8 cellular contexts compared by ENCODE assay signal in genomic region chr1:119647734-119648619, GRCh38. TPM values are rescaled to one million over a fixed set of nuclear protein-coding genes. Genes with fewer than 3 reads are reported as not detected.
DNase-seq lines count a peak whose midpoint lies in the region; ATAC-seq, FAIRE-seq and TF ChIP-seq lines count a peak whose summit lies in the region.

Gene ZNF697, minus strand, starts transcription at chr1:119648266. Its CDS starts 22,166 bp downstream, at chr1:119626100.

- TF ChIP-seq CTCF in A549 (IDR thresholded peaks at IDR 0.05): no peak

- CTCF ChIA-PET in A549 (lab: Yijun Ruan, JAX): interaction anchor here (1.0 to 6.1 kb wide), 7 partner anchors 11 to 36 kb away, joined by 3 to 36 read pairs (median 8); no protein-coding TSS in a partner anchor

- H3K4me3 ChIP-seq in A549: peak within 1 kb of the TSS; percentile 94

- peaks cover 22% of the 10 kb centered on the region; the same call in 2 of the 3 replicates for H3K4me1 ChIP-seq in A549

- peak within 1 kb of the TSS; percentile 98 for H3K4me2 ChIP-seq in A549

- TF ChIP-seq RAD21 in A549 (conservative IDR thresholded peaks at IDR 0.05 in 1 of 2, IDR thresholded peaks at IDR 0.05 in 1 of 2): no peak

- FAIRE-seq in A549 (lab: Jason Lieb, UNC): no peak

- POLR2A ChIA-PET in A549 (lab: Yijun Ruan, JAX): interaction anchor here (0.7 to 1.7 kb wide), 4 partner anchors 12 to 172 kb away, joined by 3 to 9 read pairs (median 4); no protein-coding TSS in a partner anchor

- no peaks in the 10 kb centered on the region for H3K9me3 ChIP-seq in A549

- no peak for TF ChIP-seq EP300 in A549 (IDR thresholded peaks at IDR 0.05)

- intact Hi-C loops in left colon (cut with DNase I, micrococcal nuclease): no loop called here

- H3K27ac ChIP-seq in A549: peak within 1 kb of the TSS; percentile 92 to 99

- TF ChIP-seq POLR2A in A549 (IDR thresholded peaks at IDR 0.05; ENCODE audit: low read length): peak; percentile 80

- peak; percentile 94 to 99 for ATAC-seq in A549
- ATAC-seq in GM18498 (IDR thresholded peaks at IDR 0.05; ENCODE audit: unreplicated experiment): peak; percentile 83
- peak; percentile 76 for ATAC-seq in HG02852 (IDR thresholded peaks at IDR 0.05; ENCODE audit: unreplicated experiment)
- peak; percentile 93 for ATAC-seq in left colon

- DNase-seq in A549 (ENCODE audit: low read depth in 1 of 2, low spot score in 1 of 2) (peak; percentile 85 to 90), NCI-H146 (lab: John Stamatoyannopoulos, UW) (peak; percentile 93), T1000 (lab: John Stamatoyannopoulos, UW) (peak; percentile 97), dedifferentiated amniotic fluid mesenchymal stem cell (ENCODE audit: extremely low spot score) (peak; percentile 91), left colon (peak; percentile 98)
- DNase-seq in stimulated activated CD4-positive, alpha-beta T cell treated with anti-CD3 and anti-CD28 coated beads, Interleukin-15, amount 100 ng/mL, for 24 hours: peak; percentile 80

- 4% methylated on average over 7 of the region's 81 CpGs for WGBS in A549 (ENCODE audit: missing lambda C conversion rate)

TF ChIP-seq in A549, 52 proteins besides CTCF, POLR2A, EP300 and RAD21:
- TF ChIP-seq PHF8 (IDR thresholded peaks at IDR 0.05; ENCODE audit: borderline replicate concordance, low read depth) (peak; percentile 44; the same call in 1 of the 2 replicates), REST (IDR thresholded peaks at IDR 0.05) (peak; percentile 83), RFX5 (IDR thresholded peaks at IDR 0.05) (no peak), CBX2 (IDR thresholded peaks at IDR 0.05; ENCODE audit: borderline replicate concordance, low read depth) (no peak), HEYL (CRISPR knock-in tag; IDR thresholded peaks at IDR 0.05) (no peak), ZFP36 (IDR thresholded peaks at IDR 0.05; ENCODE audit: borderline replicate concordance, partially characterized antibody) (no peak), MAZ (IDR thresholded peaks at IDR 0.05; ENCODE audit: borderline replicate concordance, low read depth, low read length) (no peak), RARB (CRISPR knock-in tag; IDR thresholded peaks at IDR 0.05) (no peak), SREBF2 (IDR thresholded peaks at IDR 0.05) (no peak), JUN (IDR thresholded peaks at IDR 0.05) (peak; percentile 42 to 62; a peak in 3 of 5 replicates), ZC3H11A (IDR thresholded peaks at IDR 0.05) (no peak), CHD2 (IDR thresholded peaks at IDR 0.05; ENCODE audit: low read length, partially characterized antibody) (peak; percentile 77), FOSL2 (IDR thresholded peaks at IDR 0.05) (no peak), FOSL2 (CRISPR knock-in tag; IDR thresholded peaks at IDR 0.05) (no peak), BHLHE40 (IDR thresholded peaks at IDR 0.05; ENCODE audit: low read depth, low read length) (no peak), ESRRA (IDR thresholded peaks at IDR 0.05; ENCODE audit: borderline replicate concordance, low read length) (no peak), ATOH8 (CRISPR knock-in tag; IDR thresholded peaks at IDR 0.05; ENCODE audit: low read depth) (no peak), HDAC2 (IDR thresholded peaks at IDR 0.05) (no peak), CHD4 (IDR thresholded peaks at IDR 0.05; ENCODE audit: borderline replicate concordance) (no peak), MAFK (IDR thresholded peaks at IDR 0.05; ENCODE audit: partially characterized antibody) (no peak), HMGXB4 (CRISPR knock-in tag; IDR thresholded peaks at IDR 0.05; ENCODE audit: borderline replicate concordance) (no peak)
TF ChIP-seq in A549: peak in this region for 4.

RNA-seq across cellular contexts. Expression of gene ZNF697, which starts in this region (rescaled TPM):
- polyA plus RNA-seq in A549 (2011; rRNA removed) (2.1 and 2.6 TPM in 2 replicates), A549 (2017; fragmentation: RNase III; extraction: RNeasy Plus Mini Kit Qiagen cat#74134 plus additional on column Dnase treatment) (2.0 to 2.5 TPM (median 2.2 TPM) in 3 replicates)
- 0.33 and 0.53 TPM in 2 replicates for polyA plus RNA-seq in A549 (2012; cell fraction: cytosol; rRNA removed)
- polyA plus RNA-seq in A549 (2012; cell fraction: nucleus; rRNA removed): 0.92 and 1.3 TPM in 2 replicates
- 2.0 and 2.2 TPM in 2 replicates for polyA minus RNA-seq in A549 (2011; rRNA and poly(A)+ RNA removed)
- total RNA-seq in left colon: 1 to 10 TPM; 2.0 to 3.1 TPM

Comparison
In these comparisons a context has a peak if more than half of its experiments do, and no peak if none do; other contexts are left out.
1. Peak in every context shown above with its lines: DNase-seq, ATAC-seq, H3K4me3 ChIP-seq and H3K27ac ChIP-seq.